Comparison of ENCODE assay signal across 8 cellular contexts in genomic region chrX:12567857-12568256, GRCh38.
DNase-seq lines count a peak whose midpoint lies in the region; ATAC-seq and TF ChIP-seq lines count a peak whose summit lies in the region.

No MANE protein-coding gene starts in this region.

- H3K4me3 ChIP-seq in choroid plexus epithelial cell (ENCODE audit: low read depth, low read length) (no peak overlapping the region), psoas muscle (no peak overlapping the region)

- H3K36me3 ChIP-seq in psoas muscle (ENCODE audit: insufficient read depth in 1 of 2, low read depth in 1 of 2): no peaks in the 10 kb centered on the region

- no peak overlapping the region for H3K27ac ChIP-seq in psoas muscle

- ATAC-seq in psoas muscle: no peak
- ATAC-seq in omental fat pad (ENCODE audit: low FRiP score): no peak

- intact Hi-C loops in psoas muscle (cut with DNase I): no loop called here

- H3K27me3 ChIP-seq in psoas muscle (ENCODE audit: insufficient read depth in 3 of 3, low read length in 2 of 3): no peaks in the 10 kb centered on the region

- WGBS in psoas muscle, 3 donors: 46 to 61% (median 47%) methylated on average over 2 of the region's 2 CpGs

- TF ChIP-seq CTCF in choroid plexus epithelial cell (conservative IDR thresholded peaks at IDR 0.05; ENCODE audit: low read depth, low read length): peak; percentile 65
- peak; percentile 48 for TF ChIP-seq CTCF in psoas muscle (IDR thresholded peaks at IDR 0.05)
- TF ChIP-seq CTCF in omental fat pad (IDR thresholded peaks at IDR 0.05): no peak

- peak in 2 of 3 experiments; percentile 7 to 66 for DNase-seq in NCI-H1417 (lab: John Stamatoyannopoulos, UW)
- DNase-seq in NCI-H1417 treated with DMSO at 0.1 percent for 48 hours (lab: John Stamatoyannopoulos, UW): no peak
- DNase-seq in NAMALWA (ENCODE audit: low spot score): peak; percentile 41
- peak; percentile 17 for DNase-seq in choroid plexus epithelial cell (ENCODE audit: low read depth)
- no peak for DNase-seq in psoas muscle
- DNase-seq in omental fat pad (ENCODE audit: low spot score): no peak
- DNase-seq in activated CD4-positive, alpha-beta T cell treated with anti-CD3 and anti-CD28 coated beads, Interleukin-2, amount 50 U/mL, for 48 hours: no peak
- DNase-seq in activated CD4-positive, CD25-positive, alpha-beta regulatory T cell treated with anti-CD3 and anti-CD28 coated beads, Interleukin-2, amount 50 U/mL, for 72 hours: no peak

- peaks cover 8% of the 10 kb centered on the region for H3K9me3 ChIP-seq in psoas muscle

- no peaks in the 10 kb centered on the region for H3K4me1 ChIP-seq in psoas muscle

Comparison
In these comparisons a context has a peak if more than half of its experiments do, and no peak if none do; other contexts are left out.
1. DNase-seq: peak in NCI-H1417 (2 of 3), NAMALWA (single experiment) and choroid plexus epithelial cell (single experiment); none in NCI-H1417 treated with DMSO at 0.1 percent for 48 hours (single experiment), psoas muscle (0 of 2), omental fat pad (single experiment), activated CD4-positive, alpha-beta T cell treated with anti-CD3 and anti-CD28 coated beads, Interleukin-2, amount 50 U/mL, for 48 hours (0 of 2) and activated CD4-positive, CD25-positive, alpha-beta regulatory T cell treated with anti-CD3 and anti-CD28 coated beads, Interleukin-2, amount 50 U/mL, for 72 hours (single experiment).
2. CTCF ChIP-seq: peak in choroid plexus epithelial cell (single experiment) and psoas muscle (single experiment); none in omental fat pad (0 of 3).